ENCODE assay signal across 1 cellular context in genomic region chr16:14562691-14563491, GRCh38.
TF ChIP-seq lines count a peak whose summit lies in the region.

No MANE protein-coding gene starts in this region.

TF ChIP-seq in HepG2, 621 proteins besides CTCF, POLR2A, EP300 and RAD21 (continued from another document and continues in another):
- TF ChIP-seq BCL3 (CRISPR knock-in tag; IDR thresholded peaks at IDR 0.05) (0 out of 2 replicates have a peak, but pooled peaks have one; percentile 50), JUND (CRISPR knock-in tag; IDR thresholded peaks at IDR 0.05) (peak; percentile 52; the same call in 1 of the 2 replicates), TRIM24 (CRISPR knock-in tag; IDR thresholded peaks at IDR 0.05) (no peak), ZNF879 (CRISPR knock-in tag; IDR thresholded peaks at IDR 0.05) (no peak), CHCHD3 (CRISPR knock-in tag; IDR thresholded peaks at IDR 0.05) (no peak), ZNF446 (CRISPR knock-in tag; IDR thresholded peaks at IDR 0.05) (no peak), CREB1 (IDR thresholded peaks at IDR 0.05) (peak; percentile 69), CREB1 (CRISPR knock-in tag; IDR thresholded peaks at IDR 0.05) (peak; percentile 88), ZNF530 (CRISPR knock-in tag; IDR thresholded peaks at IDR 0.05; ENCODE audit: low read depth) (no peak), CEBPB (IDR thresholded peaks at IDR 0.05; ENCODE audit: borderline replicate concordance, low read depth, low read length) (peak; percentile 99), NFE2 (CRISPR knock-in tag; IDR thresholded peaks at IDR 0.05) (no peak), HNF1B (CRISPR knock-in tag; IDR thresholded peaks at IDR 0.05) (no peak), MIER3 (CRISPR knock-in tag; IDR thresholded peaks at IDR 0.05; ENCODE audit: borderline replicate concordance) (peak; percentile 87; the same call in 1 of the 2 replicates), RBM39 (IDR thresholded peaks at IDR 0.05; ENCODE audit: low read depth, low read length, poor library complexity, severe bottlenecking) (no peak), SOX5 (CRISPR knock-in tag; IDR thresholded peaks at IDR 0.05; ENCODE audit: borderline replicate concordance) (peak; percentile 98), MXD4 (CRISPR knock-in tag; IDR thresholded peaks at IDR 0.05) (no peak), ZNF691 (CRISPR knock-in tag; IDR thresholded peaks at IDR 0.05; ENCODE audit: borderline replicate concordance, low read depth) (peak; percentile 56; the same call in 1 of the 2 replicates), EHMT2 (IDR thresholded peaks at IDR 0.05; ENCODE audit: borderline replicate concordance, low read depth, low read length) (peak; percentile 91), ZBTB33 (CRISPR knock-in tag; IDR thresholded peaks at IDR 0.05) (no peak), ZBTB21 (CRISPR knock-in tag; IDR thresholded peaks at IDR 0.05) (peak; percentile 98), ZNF562 (CRISPR knock-in tag; IDR thresholded peaks at IDR 0.05; ENCODE audit: borderline replicate concordance) (no peak), BRD4 (CRISPR knock-in tag; IDR thresholded peaks at IDR 0.05) (no peak), ZBTB10 (CRISPR knock-in tag; IDR thresholded peaks at IDR 0.05; ENCODE audit: borderline replicate concordance) (no peak), ZBTB7B (CRISPR knock-in tag; IDR thresholded peaks at IDR 0.05) (peak; percentile 77; the same call in 1 of the 2 replicates), MED13 (CRISPR knock-in tag; IDR thresholded peaks at IDR 0.05) (no peak; the same call in 1 of the 2 replicates), ZBTB7A (CRISPR knock-in tag; IDR thresholded peaks at IDR 0.05) (no peak), ESRRA (CRISPR knock-in tag; IDR thresholded peaks at IDR 0.05; ENCODE audit: low read depth) (no peak), THAP11 (CRISPR knock-in tag; IDR thresholded peaks at IDR 0.05) (peak; percentile 74; the same call in 1 of the 2 replicates), ZNF18 (CRISPR knock-in tag; IDR thresholded peaks at IDR 0.05; ENCODE audit: insufficient replicate concordance) (no peak), ZHX2 (IDR thresholded peaks at IDR 0.05; ENCODE audit: low read depth) (peak; percentile 69; the same call in 1 of the 2 replicates), ZHX2 (CRISPR knock-in tag; IDR thresholded peaks at IDR 0.05; ENCODE audit: borderline replicate concordance) (0 out of 2 replicates have a peak, but pooled peaks have one; percentile 53), ZNF615 (CRISPR knock-in tag; IDR thresholded peaks at IDR 0.05; ENCODE audit: borderline replicate concordance) (no peak), MAZ (IDR thresholded peaks at IDR 0.05; ENCODE audit: borderline replicate concordance, low read depth, low read length) (no peak), MAZ (CRISPR knock-in tag; IDR thresholded peaks at IDR 0.05; ENCODE audit: low read depth) (peak; percentile 58; the same call in 1 of the 2 replicates), SRSF4 (IDR thresholded peaks at IDR 0.05; ENCODE audit: low read depth, low read length, poor library complexity, severe bottlenecking) (no peak), IKZF5 (CRISPR knock-in tag; IDR thresholded peaks at IDR 0.05) (peak; percentile 43; the same call in 1 of the 2 replicates), SIX1 (CRISPR knock-in tag; IDR thresholded peaks at IDR 0.05; ENCODE audit: borderline replicate concordance) (peak; percentile 24; the same call in 1 of the 2 replicates), ZNF331 (CRISPR knock-in tag; IDR thresholded peaks at IDR 0.05) (peak; percentile 91), ZNF44 (CRISPR knock-in tag; IDR thresholded peaks at IDR 0.05) (peak; percentile 71), ZSCAN31 (CRISPR knock-in tag; IDR thresholded peaks at IDR 0.05; ENCODE audit: low read depth) (peak; percentile 68; the same call in 1 of the 2 replicates), ZXDC (CRISPR knock-in tag; IDR thresholded peaks at IDR 0.05) (no peak), MIXL1 (CRISPR knock-in tag; IDR thresholded peaks at IDR 0.05) (peak; percentile 98), SMYD3 (CRISPR knock-in tag; IDR thresholded peaks at IDR 0.05) (no peak)
